Comparison of ENCODE assay signal across 7 cellular contexts in genomic region chr12:128818065-128819022, GRCh38. TPM values are rescaled to one million over a fixed set of nuclear protein-coding genes. Genes with fewer than 3 reads are reported as not detected.
A peak's percentile ranks its signal among the peaks of the same experiment; 100 is the strongest.
DNase-seq lines count a peak whose midpoint lies in the region; ATAC-seq and TF ChIP-seq lines count a peak whose summit lies in the region.

No MANE protein-coding gene starts in this region.

- TF ChIP-seq CTCF in RWPE2 (IDR thresholded peaks at IDR 0.05; ENCODE audit: poor library complexity, severe bottlenecking), result no peak
- TF ChIP-seq CTCF in gastroesophageal sphincter (IDR thresholded peaks at IDR 0.05), result no peak
- no peak for TF ChIP-seq CTCF in PC-9 (conservative IDR thresholded peaks at IDR 0.05)

- H3K4me1 Mint-ChIP-seq in stimulated activated naive CD8-positive, alpha-beta T cell treated with anti-CD3 and anti-CD28 coated beads, Interleukin-15, amount 100 ng/mL, for 72 hours, result peaks cover 83% of the 10 kb centered on the region

- peak overlapping the region in 1 of 2 donors; percentile 95 for H3K27ac Mint-ChIP-seq in stimulated activated naive CD8-positive, alpha-beta T cell treated with anti-CD3 and anti-CD28 coated beads, Interleukin-15, amount 100 ng/mL, for 72 hours

- H3K27me3 Mint-ChIP-seq in stimulated activated naive CD8-positive, alpha-beta T cell treated with anti-CD3 and anti-CD28 coated beads, Interleukin-15, amount 100 ng/mL, for 72 hours, result no peaks in the 10 kb centered on the region

- peak overlapping the region; percentile 22 for H3K27ac ChIP-seq in RWPE2 (ENCODE audit: poor library complexity, severe bottlenecking)
- H3K27ac ChIP-seq in gastroesophageal sphincter, result peak overlapping the region; percentile 59 to 82 (median 79)
- H3K27ac ChIP-seq in PC-9, result no peak overlapping the region

- no peak overlapping the region for H2AFZ ChIP-seq in PC-9

- ATAC-seq in GM18867 (IDR thresholded peaks at IDR 0.05; ENCODE audit: unreplicated experiment) (peak; percentile 42), HG02798 (IDR thresholded peaks at IDR 0.05; ENCODE audit: poor library complexity, unreplicated experiment) (peak; percentile 35), RWPE2 (ENCODE audit: low read depth) (peak; percentile 59), gastroesophageal sphincter (no peak)
- no peak for ATAC-seq in stimulated activated naive CD8-positive, alpha-beta T cell treated with anti-CD3 and anti-CD28 coated beads, Interleukin-15, amount 100 ng/mL, for 72 hours

- H3K9me3 ChIP-seq in RWPE2 (ENCODE audit: severe bottlenecking) (no peaks in the 10 kb centered on the region), gastroesophageal sphincter (no peaks in the 10 kb centered on the region), PC-9 (ENCODE audit: insufficient read depth, low read depth) (no peaks in the 10 kb centered on the region)

- H3K79me2 ChIP-seq in PC-9 (ENCODE audit: low read depth), result peaks cover 75% of the 10 kb centered on the region

- no peak for TF ChIP-seq EP300 in gastroesophageal sphincter (IDR thresholded peaks at IDR 0.05)

- H3K9me3 Mint-ChIP-seq in stimulated activated naive CD8-positive, alpha-beta T cell treated with anti-CD3 and anti-CD28 coated beads, Interleukin-15, amount 100 ng/mL, for 72 hours, result no peaks in the 10 kb centered on the region

- POLR2A ChIA-PET in PC-9 (lab: Charles Lee; ENCODE audit: unreplicated experiment), result no interaction called here

- no peaks in the 10 kb centered on the region for H3F3A ChIP-seq in PC-9 (ENCODE audit: insufficient read depth, low read depth)

- no peaks in the 10 kb centered on the region for H3K9me2 ChIP-seq in PC-9 (ENCODE audit: insufficient read depth)

- H3K36me3 ChIP-seq in RWPE2 (ENCODE audit: low read depth), result peaks cover 45% of the 10 kb centered on the region
- H3K36me3 ChIP-seq in gastroesophageal sphincter, result peaks cover 0 to 26% of the 10 kb centered on the region in 2 donors
- H3K36me3 ChIP-seq in PC-9 (ENCODE audit: low read depth), result no peaks in the 10 kb centered on the region

- CTCF ChIA-PET in PC-9 (lab: Charles Lee), result interaction anchor here (0.7 kb wide), 1 partner anchor 229 kb away, joined by 7 read pairs; no protein-coding TSS in a partner anchor

- H3K27me3 ChIP-seq in RWPE2 (ENCODE audit: insufficient read depth, poor library complexity, severe bottlenecking), result no peaks in the 10 kb centered on the region
- no peaks in the 10 kb centered on the region for H3K27me3 ChIP-seq in gastroesophageal sphincter
- H3K27me3 ChIP-seq in PC-9 (ENCODE audit: insufficient read depth, low read depth), result no peaks in the 10 kb centered on the region

- H3K4me3 ChIP-seq in RWPE2 (ENCODE audit: severe bottlenecking), result no peak overlapping the region
- no peak overlapping the region for H3K4me3 ChIP-seq in gastroesophageal sphincter
- no peak overlapping the region for H3K4me3 ChIP-seq in PC-9

- TF ChIP-seq POLR2A in gastroesophageal sphincter (IDR thresholded peaks at IDR 0.05), result no peak

- peaks cover 32% of the 10 kb centered on the region for H4K20me1 ChIP-seq in PC-9 (ENCODE audit: insufficient read depth)

- no peak for DNase-seq in RWPE2 (ENCODE audit: low spot score)
- DNase-seq in stimulated activated naive CD8-positive, alpha-beta T cell treated with anti-CD3 and anti-CD28 coated beads, Interleukin-15, amount 100 ng/mL, for 72 hours, result no peak
- DNase-seq in PC-9, result no peak
- no peak for DNase-seq in epidermal melanocyte (ENCODE audit: insufficient read length, low spot score)

- H3K4me1 ChIP-seq in RWPE2 (ENCODE audit: insufficient read depth, poor library complexity, severe bottlenecking), result peaks cover 25% of the 10 kb centered on the region
- peaks cover 3 to 99% (median 44%) of the 10 kb centered on the region in 3 donors for H3K4me1 ChIP-seq in gastroesophageal sphincter
- no peaks in the 10 kb centered on the region for H3K4me1 ChIP-seq in PC-9 (replicated peaks; ENCODE audit: insufficient read depth)

- no TSS peak for BruUV-seq in PC-9 (replicated peaks; lab: Mats Ljungman, UMichigan)

- no peak overlapping the region for H3K4me2 ChIP-seq in PC-9

- peak overlapping the region; percentile 9 to 48 for H3K4me3 Mint-ChIP-seq in stimulated activated naive CD8-positive, alpha-beta T cell treated with anti-CD3 and anti-CD28 coated beads, Interleukin-15, amount 100 ng/mL, for 72 hours

- intact Hi-C loops in PC-9 (cut with micrococcal nuclease; ENCODE audit: unreplicated experiment), result no loop called here

- 36% methylated on average over 10 to 13 of the region's 13 CpGs for WGBS in gastroesophageal sphincter (ENCODE audit: low coverage in 1 of 2), 2 donors

RNA-seq across cellular contexts. Expression of gene SLC15A4, which starts 5.4 kb away (rescaled TPM):
- total RNA-seq in gastroesophageal sphincter (10 to 100 TPM; 28.1 to 49.9 (median 45.8) TPM), PC-9 (2021) (14.3 and 18.9 TPM in 2 replicates)

RNA-seq across cellular contexts. Expression of gene GLT1D1, which starts 34.9 kb away (rescaled TPM):
- total RNA-seq in gastroesophageal sphincter (1 to 10 TPM in 1 of 4 donors, under 1 TPM in 2, not detected in 1; 0.27 to 1.8 (median 0.47) TPM), PC-9 (2021) (not detected in 2 replicates)

Comparison
In these comparisons a context has a peak if more than half of its experiments do, and no peak if none do; other contexts are left out.
1. ATAC-seq: peak in GM18867 (single experiment), HG02798 (single experiment) and RWPE2 (single experiment); none in gastroesophageal sphincter (single experiment) and stimulated activated naive CD8-positive, alpha-beta T cell treated with anti-CD3 and anti-CD28 coated beads, Interleukin-15, amount 100 ng/mL, for 72 hours (single experiment).